ENCODE assay signal across 7 cellular contexts in the genomic region with DNA sequence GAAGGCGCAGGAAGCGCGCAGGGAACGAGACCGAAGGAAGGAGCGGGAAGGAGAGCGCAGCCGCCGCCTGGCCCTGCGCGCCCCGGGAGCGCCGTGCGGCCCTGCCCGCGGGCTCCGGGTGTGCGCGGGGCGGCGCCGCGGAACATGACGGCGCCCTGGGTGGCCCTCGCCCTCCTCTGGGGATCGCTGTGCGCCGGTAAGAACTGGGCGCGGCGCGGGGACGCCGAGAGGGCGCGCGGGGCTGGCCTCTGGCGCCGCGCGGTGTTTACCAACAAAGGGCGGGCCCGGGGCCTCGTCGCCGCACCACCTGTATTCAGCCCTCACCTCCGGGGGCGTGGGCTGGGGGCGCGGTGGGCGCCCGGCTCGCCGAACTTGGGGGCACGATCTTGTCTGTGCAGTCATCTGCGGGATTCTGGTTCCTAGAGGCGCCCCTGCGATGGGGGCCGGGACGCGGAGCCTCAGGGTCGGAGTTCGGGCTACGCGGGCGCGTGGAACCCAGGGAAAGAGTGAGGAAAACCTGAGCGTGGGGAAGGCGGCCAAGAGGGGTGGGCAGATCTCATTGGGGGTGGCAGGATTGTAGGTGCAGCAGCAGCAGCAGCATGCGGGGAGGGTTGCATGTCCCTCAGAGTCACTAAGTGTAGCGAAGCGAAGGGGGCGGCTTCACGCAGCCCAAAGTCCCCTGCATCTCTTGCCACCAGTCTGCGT. TPM values are rescaled to one million over a fixed set of nuclear protein-coding genes. Genes with fewer than 3 reads are reported as not detected.
A peak's percentile ranks its signal among the peaks of the same experiment; 100 is the strongest.
DNase-seq lines count a peak whose midpoint lies in the region; ATAC-seq and TF ChIP-seq lines count a peak whose summit lies in the region.

No MANE protein-coding gene starts in this region.

- no peaks in the 10 kb centered on the region for H3K9me2 ChIP-seq in Loucy (replicated peaks; ENCODE audit: low read depth, low read length)

- no peaks in the 10 kb centered on the region for H3K36me3 ChIP-seq in Loucy (ENCODE audit: insufficient read depth, low read length)

- H4K20me1 ChIP-seq in Loucy (ENCODE audit: insufficient read depth, low read length, poor library complexity, severe bottlenecking) = peaks cover 10% of the 10 kb centered on the region

- H3K4me3 ChIP-seq in Loucy (ENCODE audit: low read length, poor library complexity, severe bottlenecking) = peak overlapping the region; percentile 76

- H3K27me3 Mint-ChIP-seq in osteocyte (ENCODE audit: unreplicated experiment) = no peaks in the 10 kb centered on the region

- H3K9me3 ChIP-seq in Loucy (ENCODE audit: insufficient read depth, low read depth, low read length) = no peaks in the 10 kb centered on the region

- peak overlapping the region; percentile 98 for H3K4me3 Mint-ChIP-seq in osteocyte (ENCODE audit: unreplicated experiment)

- peak; percentile 53 for DNase-seq in GM10248 (ENCODE audit: extremely low spot score)
- peak; percentile 70 for DNase-seq in activated effector memory CD4-positive, alpha-beta T cell treated with anti-CD3 and anti-CD28 coated beads, Interleukin-2, amount 50 U/mL, for 16 hours
- DNase-seq in glomerular visceral epithelial cell (ENCODE audit: extremely low spot score) = peak; percentile 24
- DNase-seq in osteocyte (ENCODE audit: extremely low spot score, unreplicated experiment) = no peak
- DNase-seq in NCI-H2081 treated with DMSO at 0.1 percent for 48 hours (lab: John Stamatoyannopoulos, UW) = no peak

- peak overlapping the region; percentile 83 for H3K4me2 ChIP-seq in Loucy (ENCODE audit: low read depth, low read length, poor library complexity, severe bottlenecking)

- ATAC-seq in GM21619 (IDR thresholded peaks at IDR 0.05; ENCODE audit: unreplicated experiment) = peak; percentile 22

- H3K79me2 ChIP-seq in Loucy (ENCODE audit: insufficient read depth, low read length) = peaks cover 44% of the 10 kb centered on the region

- CTCF ChIA-PET in GM10248 (lab: Yijun Ruan, JAX) = interaction anchor here (1.2 to 1.5 kb wide), 2 partner anchors 25 to 107 kb away, joined by 3 to 5 read pairs; partner anchors contain the start of gene XYLB

- H3K4me1 ChIP-seq in Loucy (ENCODE audit: insufficient read depth, low read length, poor library complexity, severe bottlenecking) = peaks cover 27% of the 10 kb centered on the region

- POLR2A ChIA-PET in GM10248 (lab: Yijun Ruan, JAX) = interaction anchor here (0.6 kb wide), 1 partner anchor 108 kb away, joined by 6 read pairs; the partner anchor contains the start of gene XYLB

- no peaks in the 10 kb centered on the region for H3K36me3 Mint-ChIP-seq in osteocyte (ENCODE audit: unreplicated experiment)

- TF ChIP-seq CTCF in GM10248 (IDR thresholded peaks at IDR 0.05; ENCODE audit: control extremely low read depth, extremely low read depth, low read depth, missing control alignments) (no peak), Loucy (conservative IDR thresholded peaks at IDR 0.05; ENCODE audit: low read length) (no peak), osteocyte (IDR thresholded peaks at IDR 0.05) (no peak)

- peaks cover 22% of the 10 kb centered on the region for H3K4me1 Mint-ChIP-seq in osteocyte (ENCODE audit: unreplicated experiment)

- peak overlapping the region; percentile 71 for H3K9ac ChIP-seq in Loucy (ENCODE audit: low read depth, low read length, poor library complexity, severe bottlenecking)

- peak overlapping the region; percentile 78 for H2AFZ ChIP-seq in Loucy (ENCODE audit: low read length)

- peaks cover 20% of the 10 kb centered on the region for H3K27me3 ChIP-seq in Loucy (ENCODE audit: insufficient read depth, low read length, poor library complexity, severe bottlenecking)

- H3K27ac Mint-ChIP-seq in osteocyte (ENCODE audit: unreplicated experiment) = peak overlapping the region; percentile 93

- no peaks in the 10 kb centered on the region for H3F3A ChIP-seq in Loucy (ENCODE audit: low read depth)

- no peaks in the 10 kb centered on the region for H3K9me3 Mint-ChIP-seq in osteocyte (ENCODE audit: unreplicated experiment)

RNA-seq across cellular contexts. Expression of gene ACVR2B, which starts 0.6 kb away (rescaled TPM):
- 9.4 and 10.3 TPM in 2 replicates for total RNA-seq in osteocyte

RNA-seq across cellular contexts. Expression of gene EXOG, which starts 41.8 kb away (rescaled TPM):
- total RNA-seq in osteocyte = 17.9 and 18.4 TPM in 2 replicates

Comparison
In these comparisons a context has a peak if more than half of its experiments do, and no peak if none do; other contexts are left out.
1. DNase-seq: peak in GM10248 (single experiment), activated effector memory CD4-positive, alpha-beta T cell treated with anti-CD3 and anti-CD28 coated beads, Interleukin-2, amount 50 U/mL, for 16 hours (single experiment) and glomerular visceral epithelial cell (single experiment); none in osteocyte (single experiment) and NCI-H2081 treated with DMSO at 0.1 percent for 48 hours (single experiment).